In genomic region chr15:75420698-75421097, GRCh38 we compare ENCODE assay signal across 15 cellular contexts.
DNase-seq lines count a peak whose midpoint lies in the region; TF ChIP-seq lines count a peak whose summit lies in the region.
"Had no signal": no experiment of that assay in that cellular context is flagged by ENCODE, and none has a peak within 500 bp of the region (broad histone marks: within the 10 kb centered on the region; RNA-seq: fewer than 3 reads in every experiment).

No MANE protein-coding gene starts in this region.

- H3K27ac Mint-ChIP-seq in activated T-cell treated with anti-CD3 and anti-CD28 coated beads, Interleukin-2, amount 50 U/mL, for 24 hours, result no peak overlapping the region
- H3K27ac Mint-ChIP-seq: activated T-helper 17 cell treated with anti-CD3 and anti-CD28 coated beads, Interleukin-2, amount 50 U/mL, for 72 hours had no signal

- no peak for TF ChIP-seq CTCF in HEK293 (tag by site-specific recombination; IDR thresholded peaks at IDR 0.05)
- TF ChIP-seq CTCF in astrocyte of the spinal cord (IDR thresholded peaks at IDR 0.05; ENCODE audit: low read depth, low read length), result no peak
- no peak for TF ChIP-seq CTCF in fibroblast of pulmonary artery (IDR thresholded peaks at IDR 0.05; ENCODE audit: low read length, missing control alignments)

- in situ Hi-C loops in astrocyte of the spinal cord (cut with HindIII; ENCODE audit: low sequenced_read_pairs), result no loop called here

- peaks cover 51 to 69% of the 10 kb centered on the region in 2 experiments for H3K36me3 ChIP-seq in HEK293 (ENCODE audit: control insufficient read depth in 2 of 2, insufficient read depth in 1 of 2, low read length in 2 of 2)

- CTCF ChIA-PET in HEK293 (lab: Yijun Ruan, JAX), result interaction anchor here (0.6 to 1.7 kb wide), 5 partner anchors 11 to 105 kb away, joined by 3 to 5 read pairs (median 4); no protein-coding TSS in a partner anchor

- peak; percentile 32 for DNase-seq in astrocyte of the spinal cord (ENCODE audit: low read depth, low spot score)
- peak; percentile 19 for DNase-seq in fibroblast of pulmonary artery (ENCODE audit: low read depth)
- peak; percentile 29 for DNase-seq in stromal cell of bone marrow (ENCODE audit: low read depth)
- no peak for DNase-seq in NCI-H1105 treated with DMSO at 0.1 percent for 48 hours (lab: John Stamatoyannopoulos, UW)
- no peak for DNase-seq in stimulated activated CD8-positive, alpha-beta memory T cell treated with anti-CD3 and anti-CD28 coated beads, Interleukin-4, amount 100 ng/mL, for 48 hours
- DNase-seq in activated T-cell treated with anti-CD3 and anti-CD28 coated beads, Interleukin-2, amount 50 U/mL, for 24 hours, result no peak
- DNase-seq: activated CD8-positive, alpha-beta memory T cell treated with anti-CD3 and anti-CD28 coated beads for 24 hours; NCI-H774; occipital lobe; sigmoid colon; stimulated activated CD4-positive, alpha-beta T cell treated with anti-CD3 and anti-CD28 coated beads, Interleukin-2, amount 100 ng/mL, for 24 hours had no signal

- H3K9me3 ChIP-seq in HEK293 (ENCODE audit: control insufficient read depth, insufficient read depth, low read depth, low read length), result no peaks in the 10 kb centered on the region
- H3K9me3 ChIP-seq: sigmoid colon had no signal

- POLR2A ChIA-PET in HEK293 (lab: Yijun Ruan, JAX), result no interaction called here

- no peaks in the 10 kb centered on the region for H3K4me1 ChIP-seq in HEK293 (ENCODE audit: control insufficient read depth, insufficient read depth, low read length)
- H3K4me1 ChIP-seq: sigmoid colon had no signal

- H3K4me3 Mint-ChIP-seq in activated T-cell treated with anti-CD3 and anti-CD28 coated beads, Interleukin-2, amount 50 U/mL, for 24 hours, result no peak overlapping the region
- H3K4me3 Mint-ChIP-seq: activated T-helper 17 cell treated with anti-CD3 and anti-CD28 coated beads, Interleukin-2, amount 50 U/mL, for 72 hours; central memory CD8-positive, alpha-beta T cell had no signal

- H3K36me3 Mint-ChIP-seq in activated T-cell treated with anti-CD3 and anti-CD28 coated beads, Interleukin-2, amount 50 U/mL, for 24 hours (ENCODE audit: low read depth), result peaks cover 77% of the 10 kb centered on the region

- H3K4me3 ChIP-seq in HEK293 (ENCODE audit: low read depth, low read length) (no peak overlapping the region), astrocyte of the spinal cord (ENCODE audit: low read depth, low read length) (no peak overlapping the region), fibroblast of pulmonary artery (replicated peaks; ENCODE audit: low read depth, low read length) (no peak overlapping the region)
- H3K4me3 ChIP-seq: PC-9, sigmoid colon had no signal

- H3K27ac ChIP-seq in HEK293 (ENCODE audit: extremely low read depth, low read depth, low read length), result no peak overlapping the region
- H3K27ac ChIP-seq: PC-9, sigmoid colon had no signal

- no peaks in the 10 kb centered on the region for H3K27me3 Mint-ChIP-seq in activated T-cell treated with anti-CD3 and anti-CD28 coated beads, Interleukin-2, amount 50 U/mL, for 24 hours
- H3K27me3 Mint-ChIP-seq: activated T-helper 17 cell treated with anti-CD3 and anti-CD28 coated beads, Interleukin-2, amount 50 U/mL, for 72 hours; central memory CD8-positive, alpha-beta T cell had no signal

- H3K9me3 Mint-ChIP-seq in activated T-cell treated with anti-CD3 and anti-CD28 coated beads, Interleukin-2, amount 50 U/mL, for 24 hours, result no peaks in the 10 kb centered on the region
- H3K9me3 Mint-ChIP-seq: activated T-helper 17 cell treated with anti-CD3 and anti-CD28 coated beads, Interleukin-2, amount 50 U/mL, for 72 hours; central memory CD8-positive, alpha-beta T cell had no signal

- peaks cover 32% of the 10 kb centered on the region for H3K4me1 Mint-ChIP-seq in activated T-cell treated with anti-CD3 and anti-CD28 coated beads, Interleukin-2, amount 50 U/mL, for 24 hours (ENCODE audit: low read depth)

TF ChIP-seq in HEK293, 187 proteins besides CTCF, POLR2A, EP300 and RAD21:
- TF ChIP-seq ZNF558 (tag by site-specific recombination; IDR thresholded peaks at IDR 0.05), result no peak
- TF ChIP-seq ZNF335 (tag by site-specific recombination; conservative IDR thresholded peaks at IDR 0.05), result no peak
- no peak for TF ChIP-seq ZNF16 (tag by site-specific recombination; IDR thresholded peaks at IDR 0.05; ENCODE audit: low read depth)
- TF ChIP-seq OVOL3 (tag by site-specific recombination; IDR thresholded peaks at IDR 0.05), result no peak
- TF ChIP-seq SCRT2 (tag by site-specific recombination; IDR thresholded peaks at IDR 0.05), result peak; percentile 53
- TF ChIP-seq ZNF391 (tag by site-specific recombination; IDR thresholded peaks at IDR 0.05; ENCODE audit: borderline replicate concordance, low read depth), result no peak

Comparison
In these comparisons a context has a peak if more than half of its experiments do, and no peak if none do; other contexts are left out.
1. DNase-seq: peak in astrocyte of the spinal cord (single experiment), fibroblast of pulmonary artery (single experiment) and stromal cell of bone marrow (single experiment); none in NCI-H1105 treated with DMSO at 0.1 percent for 48 hours (single experiment), stimulated activated CD8-positive, alpha-beta memory T cell treated with anti-CD3 and anti-CD28 coated beads, Interleukin-4, amount 100 ng/mL, for 48 hours (single experiment) and activated T-cell treated with anti-CD3 and anti-CD28 coated beads, Interleukin-2, amount 50 U/mL, for 24 hours (single experiment).